Comparison of ENCODE assay signal across 15 cellular contexts in the genomic region with DNA sequence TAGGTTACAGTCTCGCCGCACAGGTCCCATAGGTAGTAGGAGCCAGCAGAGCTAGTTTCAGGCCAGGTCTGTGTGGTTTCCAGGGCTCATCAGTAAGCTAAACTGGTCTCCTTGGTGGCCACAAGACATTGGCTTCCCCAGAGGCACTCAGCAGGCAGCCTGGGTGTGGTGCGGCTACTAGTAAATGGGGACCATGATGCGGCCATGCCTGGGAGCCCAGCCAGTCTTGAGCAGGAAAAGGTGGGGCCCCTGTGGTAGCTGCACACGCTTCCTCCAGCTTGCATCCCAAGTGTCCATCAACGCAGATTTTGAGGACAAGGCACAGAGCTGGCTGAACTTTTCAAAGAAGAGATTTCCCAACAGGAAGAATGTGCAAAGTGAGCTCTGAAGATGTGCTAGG.
DNase-seq lines count a peak whose midpoint lies in the region; ATAC-seq and TF ChIP-seq lines count a peak whose summit lies in the region.
"Had no signal": no experiment of that assay in that cellular context is flagged by ENCODE, and none has a peak within 500 bp of the region (broad histone marks: within the 10 kb centered on the region; RNA-seq: fewer than 3 reads in every experiment).

No MANE protein-coding gene starts in this region.

- no peaks in the 10 kb centered on the region for H3K9me3 Mint-ChIP-seq in activated CD4-positive, alpha-beta memory T cell treated with anti-CD3 and anti-CD28 coated beads for 36 hours
- H3K9me3 Mint-ChIP-seq: activated CD4-positive, alpha-beta memory T cell treated with anti-CD3 and anti-CD28 coated beads, Interleukin-2, amount 10 ng/mL, durations not matched to agents 7 days and 5 days; nephron had no signal

- H3K27ac ChIP-seq in upper lobe of right lung: peak overlapping the region; percentile 53

- H3K36me3 Mint-ChIP-seq in activated CD4-positive, alpha-beta memory T cell treated with anti-CD3 and anti-CD28 coated beads for 36 hours: no peaks in the 10 kb centered on the region

- CTCF ChIA-PET in activated CD4-positive, alpha-beta memory T cell treated with anti-CD3 and anti-CD28 coated beads for 36 hours (lab: Charles Lee): no interaction called here

- H3K4me3 Mint-ChIP-seq in activated CD4-positive, alpha-beta memory T cell treated with anti-CD3 and anti-CD28 coated beads for 36 hours: no peak overlapping the region
- H3K4me3 Mint-ChIP-seq: activated CD4-positive, alpha-beta memory T cell treated with anti-CD3 and anti-CD28 coated beads, Interleukin-2, amount 10 ng/mL, durations not matched to agents 7 days and 5 days; nephron had no signal

- H3K27ac Mint-ChIP-seq in activated CD4-positive, alpha-beta memory T cell treated with anti-CD3 and anti-CD28 coated beads for 36 hours: no peak overlapping the region
- H3K27ac Mint-ChIP-seq: activated CD4-positive, alpha-beta memory T cell treated with anti-CD3 and anti-CD28 coated beads, Interleukin-2, amount 10 ng/mL, durations not matched to agents 7 days and 5 days; nephron had no signal

- intact Hi-C loops in upper lobe of right lung (cut with DNase I): no loop called here
- intact Hi-C loops in activated CD4-positive, alpha-beta memory T cell treated with anti-CD3 and anti-CD28 coated beads for 36 hours (cut with micrococcal nuclease): loop anchor here (10.0 kb wide), 1 partner anchor 85 kb away; no protein-coding TSS in a partner anchor

- DNase-seq in SKM-1 treated with dmso at 0.1 percent for 144 hours (lab: John Stamatoyannopoulos, UW; ENCODE audit: unreplicated experiment) (peak; percentile 37), SKM-1 (lab: John Stamatoyannopoulos, UW; ENCODE audit: unreplicated experiment) (no peak), fibroblast of pulmonary artery (ENCODE audit: low read depth) (peak; percentile 63), mesenteric fat pad (ENCODE audit: low spot score) (peak; percentile 88), upper lobe of right lung (peak; percentile 73), DMS 273 (lab: John Stamatoyannopoulos, UW; ENCODE audit: unreplicated experiment) (no peak)
- no peak for DNase-seq in activated CD4-positive, alpha-beta memory T cell treated with anti-CD3 and anti-CD28 coated beads for 36 hours
- DNase-seq: activated CD4-positive, alpha-beta memory T cell treated with anti-CD3 and anti-CD28 coated beads, Interleukin-2, amount 10 ng/mL, durations not matched to agents 7 days and 5 days; activated gamma-delta T cell treated with Interleukin-2 at 50 U/mL for 16 hours; Karpas-422; NCI-H2171; OCI-M1; small intestine had no signal

- no peaks in the 10 kb centered on the region for H3K4me1 Mint-ChIP-seq in activated CD4-positive, alpha-beta memory T cell treated with anti-CD3 and anti-CD28 coated beads for 36 hours (ENCODE audit: low read depth)
- H3K4me1 Mint-ChIP-seq: activated CD4-positive, alpha-beta memory T cell treated with anti-CD3 and anti-CD28 coated beads, Interleukin-2, amount 10 ng/mL, durations not matched to agents 7 days and 5 days had no signal

- H3K4me1 ChIP-seq in upper lobe of right lung: peaks cover 28% of the 10 kb centered on the region

- ATAC-seq in upper lobe of right lung: peak; percentile 82
- no peak for ATAC-seq in GM21381 (IDR thresholded peaks at IDR 0.05; ENCODE audit: unreplicated experiment)

- TF ChIP-seq CTCF in fibroblast of pulmonary artery (IDR thresholded peaks at IDR 0.05; ENCODE audit: low read length, missing control alignments) (no peak), upper lobe of right lung (IDR thresholded peaks at IDR 0.05) (no peak)

- H3K4me3 ChIP-seq in fibroblast of pulmonary artery (replicated peaks; ENCODE audit: low read depth, low read length): no peak overlapping the region
- H3K4me3 ChIP-seq in upper lobe of right lung: no peak overlapping the region

- H3K36me3 ChIP-seq in upper lobe of right lung: no peaks in the 10 kb centered on the region

- POLR2A ChIA-PET in activated CD4-positive, alpha-beta memory T cell treated with anti-CD3 and anti-CD28 coated beads for 36 hours (lab: Charles Lee): no interaction called here

- no peaks in the 10 kb centered on the region for H3K9me3 ChIP-seq in upper lobe of right lung

- H3K27me3 Mint-ChIP-seq in activated CD4-positive, alpha-beta memory T cell treated with anti-CD3 and anti-CD28 coated beads for 36 hours: no peaks in the 10 kb centered on the region
- H3K27me3 Mint-ChIP-seq: activated CD4-positive, alpha-beta memory T cell treated with anti-CD3 and anti-CD28 coated beads, Interleukin-2, amount 10 ng/mL, durations not matched to agents 7 days and 5 days had no signal

- no peaks in the 10 kb centered on the region for H3K27me3 ChIP-seq in upper lobe of right lung

Comparison
In these comparisons a context has a peak if more than half of its experiments do, and no peak if none do; other contexts are left out.
1. DNase-seq: peak in SKM-1 treated with dmso at 0.1 percent for 144 hours (single experiment), fibroblast of pulmonary artery (single experiment), mesenteric fat pad (single experiment) and upper lobe of right lung (single experiment); none in SKM-1 (single experiment), DMS 273 (single experiment) and activated CD4-positive, alpha-beta memory T cell treated with anti-CD3 and anti-CD28 coated beads for 36 hours (single experiment).